19 cellular contexts compared by ENCODE assay signal in the genomic region with DNA sequence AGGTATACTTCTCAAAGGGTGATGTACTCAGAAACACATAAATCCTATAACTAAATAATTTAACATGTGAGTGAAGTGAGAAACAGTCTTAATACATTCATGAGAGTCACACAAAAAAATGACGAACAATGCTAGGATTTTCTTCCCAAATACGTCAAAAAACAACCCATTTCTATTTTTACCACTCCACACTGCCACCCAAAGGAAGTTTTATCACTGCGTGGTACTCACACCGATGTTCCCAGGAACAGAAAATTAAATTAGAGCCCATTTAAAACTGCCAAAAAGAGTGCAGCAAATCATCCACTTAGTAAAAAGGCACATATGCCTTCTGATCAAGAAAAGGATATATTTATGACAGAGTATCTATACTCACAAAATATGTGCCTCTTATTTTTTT.
DNase-seq lines count a peak whose midpoint lies in the region; ATAC-seq and TF ChIP-seq lines count a peak whose summit lies in the region.
"Had no signal": no experiment of that assay in that cellular context is flagged by ENCODE, and none has a peak within 500 bp of the region (broad histone marks: within the 10 kb centered on the region; RNA-seq: fewer than 3 reads in every experiment).

No MANE protein-coding gene starts in this region.

- H3K27me3 ChIP-seq in SK-N-SH (ENCODE audit: insufficient read depth) = no peaks in the 10 kb centered on the region
- H3K27me3 ChIP-seq: gastrocnemius medialis, transverse colon had no signal

- H3K36me3 Mint-ChIP-seq in type B pancreatic cell = no peaks in the 10 kb centered on the region
- H3K36me3 Mint-ChIP-seq: CD8-positive, alpha-beta memory T cell; IgD-negative memory B cell; memory B cell had no signal

- no peak overlapping the region for H3K9ac ChIP-seq in SK-N-SH

- H3K4me2 ChIP-seq in SK-N-SH = no peak overlapping the region

- H3K4me3 Mint-ChIP-seq in type B pancreatic cell = no peak overlapping the region
- H3K4me3 Mint-ChIP-seq: activated CD4-positive, alpha-beta memory T cell treated with anti-CD3 and anti-CD28 coated beads, Interleukin-2, amount 10 ng/mL, durations not matched to agents 7 days and 5 days; activated naive CD8-positive, alpha-beta T cell treated with anti-CD3 and anti-CD28 coated beads, Interleukin-2, amount 50 U/mL, for 24 hours; CD8-positive, alpha-beta memory T cell; IgD-negative memory B cell; memory B cell had no signal

- POLR2A ChIA-PET in SK-N-SH (lab: Yijun Ruan, JAX) = no interaction called here

- no peak overlapping the region for H2AFZ ChIP-seq in SK-N-SH (ENCODE audit: low read depth)

- no peaks in the 10 kb centered on the region for H3K36me3 ChIP-seq in SK-N-SH (replicated peaks in 1 of 2; ENCODE audit: control insufficient read depth in 1 of 2, insufficient read depth in 2 of 2, low read length in 1 of 2)
- H3K36me3 ChIP-seq: gastrocnemius medialis, transverse colon had no signal

- H3F3A ChIP-seq in SK-N-SH (replicated peaks; ENCODE audit: insufficient read depth) = no peaks in the 10 kb centered on the region

- DNase-seq in NCI-H748 (lab: John Stamatoyannopoulos, UW; ENCODE audit: unreplicated experiment) = peak; percentile 3
- no peak for DNase-seq in NCI-H748 treated with DMSO at 0.1 percent for 48 hours (lab: John Stamatoyannopoulos, UW)
- DNase-seq in SK-N-SH = peak; percentile 11
- DNase-seq in inferior parietal cortex (ENCODE audit: extremely low spot score) = peak; percentile 17
- no peak for DNase-seq in type B pancreatic cell (ENCODE audit: extremely low spot score, unreplicated experiment)
- no peak for DNase-seq in dermis blood vessel endothelial cell
- DNase-seq: activated CD4-positive, alpha-beta memory T cell treated with anti-CD3 and anti-CD28 coated beads, Interleukin-2, amount 10 ng/mL, durations not matched to agents 7 days and 5 days; activated naive CD8-positive, alpha-beta T cell treated with anti-CD3 and anti-CD28 coated beads, Interleukin-2, amount 50 U/mL, for 24 hours; CD8-positive, alpha-beta memory T cell; gastrocnemius medialis; GDM1; NCI-H1417 treated with DMSO at 0.1 percent for 48 hours; nucleus accumbens; transverse colon had no signal

- ATAC-seq in GM21576 (IDR thresholded peaks at IDR 0.05; ENCODE audit: unreplicated experiment) (no peak), HG03460 (IDR thresholded peaks at IDR 0.05; ENCODE audit: unreplicated experiment) (no peak)
- ATAC-seq: activated naive CD8-positive, alpha-beta T cell treated with anti-CD3 and anti-CD28 coated beads, Interleukin-2, amount 50 U/mL, for 24 hours; gastrocnemius medialis; HCT116 had no signal

- no peaks in the 10 kb centered on the region for H3K79me2 ChIP-seq in SK-N-SH (ENCODE audit: insufficient read depth)

- no peaks in the 10 kb centered on the region for H3K4me1 ChIP-seq in SK-N-SH (ENCODE audit: control insufficient read depth in 1 of 2, insufficient read depth in 2 of 2, low read depth in 1 of 2, low read length in 1 of 2)
- H3K4me1 ChIP-seq: gastrocnemius medialis, transverse colon had no signal

- TF ChIP-seq CTCF in SK-N-SH (IDR thresholded peaks at IDR 0.05) (peak; percentile 39), type B pancreatic cell (conservative IDR thresholded peaks at IDR 0.05) (peak; percentile 51)

- 15% methylated on average over 4 of the region's 4 CpGs for WGBS in SK-N-SH (ENCODE audit: low lambda C conversion rate)

- TF ChIP-seq EP300 in SK-N-SH (IDR thresholded peaks at IDR 0.05; ENCODE audit: borderline replicate concordance in 1 of 2, low read depth in 1 of 2, low read length in 1 of 2) = 0 out of 4 replicates have a peak, but pooled peaks of 1 of the 2 experiments have one; percentile 7

- H3K27ac ChIP-seq in SK-N-SH (ENCODE audit: low read depth in 2 of 2, low read length in 1 of 2) = no peak overlapping the region
- H3K27ac ChIP-seq: gastrocnemius medialis, transverse colon had no signal

- H3K9me3 Mint-ChIP-seq in type B pancreatic cell = peaks cover under 1% of the 10 kb centered on the region
- H3K9me3 Mint-ChIP-seq: activated naive CD8-positive, alpha-beta T cell treated with anti-CD3 and anti-CD28 coated beads, Interleukin-2, amount 50 U/mL, for 24 hours had no signal

- H3K4me3 ChIP-seq in SK-N-SH (ENCODE audit: low read depth in 2 of 2, low read length in 1 of 2) = no peak overlapping the region
- H3K4me3 ChIP-seq: gastrocnemius medialis, transverse colon had no signal

- TF ChIP-seq RAD21 in SK-N-SH (IDR thresholded peaks at IDR 0.05; ENCODE audit: low read length) = peak; percentile 53

- H3K9me2 ChIP-seq in SK-N-SH = no peaks in the 10 kb centered on the region

- H4K20me1 ChIP-seq in SK-N-SH (ENCODE audit: insufficient read depth) = no peaks in the 10 kb centered on the region

- H3K27me3 Mint-ChIP-seq in type B pancreatic cell = no peaks in the 10 kb centered on the region
- H3K27me3 Mint-ChIP-seq: activated CD4-positive, alpha-beta memory T cell treated with anti-CD3 and anti-CD28 coated beads, Interleukin-2, amount 10 ng/mL, durations not matched to agents 7 days and 5 days; activated naive CD8-positive, alpha-beta T cell treated with anti-CD3 and anti-CD28 coated beads, Interleukin-2, amount 50 U/mL, for 24 hours; CD8-positive, alpha-beta memory T cell; memory B cell had no signal

- CTCF ChIA-PET in SK-N-SH (lab: Yijun Ruan, JAX) = interaction anchor here (0.7 to 1.3 kb wide), 8 partner anchors 9 to 1225 kb away, joined by 3 to 8 read pairs (median 3); no protein-coding TSS in a partner anchor

- H3K4me1 Mint-ChIP-seq in type B pancreatic cell (ENCODE audit: unreplicated experiment) = no peaks in the 10 kb centered on the region
- H3K4me1 Mint-ChIP-seq: activated CD4-positive, alpha-beta memory T cell treated with anti-CD3 and anti-CD28 coated beads, Interleukin-2, amount 10 ng/mL, durations not matched to agents 7 days and 5 days; activated naive CD8-positive, alpha-beta T cell treated with anti-CD3 and anti-CD28 coated beads, Interleukin-2, amount 50 U/mL, for 24 hours; CD8-positive, alpha-beta memory T cell; IgD-negative memory B cell; memory B cell had no signal

- no peak overlapping the region for H3K27ac Mint-ChIP-seq in type B pancreatic cell
- H3K27ac Mint-ChIP-seq: activated CD4-positive, alpha-beta memory T cell treated with anti-CD3 and anti-CD28 coated beads, Interleukin-2, amount 10 ng/mL, durations not matched to agents 7 days and 5 days; activated naive CD8-positive, alpha-beta T cell treated with anti-CD3 and anti-CD28 coated beads, Interleukin-2, amount 50 U/mL, for 24 hours; CD8-positive, alpha-beta memory T cell; IgD-negative memory B cell; memory B cell had no signal

- H3K9me3 ChIP-seq in SK-N-SH = no peaks in the 10 kb centered on the region
- H3K9me3 ChIP-seq: gastrocnemius medialis, transverse colon had no signal

TF ChIP-seq in SK-N-SH, 30 proteins besides CTCF, POLR2A, EP300 and RAD21:
- TF ChIP-seq POLR2AphosphoS5 (IDR thresholded peaks at IDR 0.05; ENCODE audit: low read depth, low read length) = no peak
- TF ChIP-seq NRF1 (IDR thresholded peaks at IDR 0.05; ENCODE audit: low read depth, low read length) = no peak
- TF ChIP-seq CHD2 (IDR thresholded peaks at IDR 0.05; ENCODE audit: low read length, partially characterized antibody) = no peak
- no peak for TF ChIP-seq FOXJ3 (CRISPR knock-in tag; IDR thresholded peaks at IDR 0.05)
- no peak for TF ChIP-seq GABPA (IDR thresholded peaks at IDR 0.05; ENCODE audit: low read depth)
- no peak for TF ChIP-seq SIN3A (IDR thresholded peaks at IDR 0.05; ENCODE audit: borderline replicate concordance, low read depth, low read length)
- no peak for TF ChIP-seq RFX5 (IDR thresholded peaks at IDR 0.05; ENCODE audit: low read length)
- no peak for TF ChIP-seq MEF2A (IDR thresholded peaks at IDR 0.05; ENCODE audit: borderline replicate concordance, low read depth)
- no peak for TF ChIP-seq EZH2phosphoT487 (IDR thresholded peaks at IDR 0.05; ENCODE audit: borderline replicate concordance, low read depth)
- TF ChIP-seq, protein P1, sequence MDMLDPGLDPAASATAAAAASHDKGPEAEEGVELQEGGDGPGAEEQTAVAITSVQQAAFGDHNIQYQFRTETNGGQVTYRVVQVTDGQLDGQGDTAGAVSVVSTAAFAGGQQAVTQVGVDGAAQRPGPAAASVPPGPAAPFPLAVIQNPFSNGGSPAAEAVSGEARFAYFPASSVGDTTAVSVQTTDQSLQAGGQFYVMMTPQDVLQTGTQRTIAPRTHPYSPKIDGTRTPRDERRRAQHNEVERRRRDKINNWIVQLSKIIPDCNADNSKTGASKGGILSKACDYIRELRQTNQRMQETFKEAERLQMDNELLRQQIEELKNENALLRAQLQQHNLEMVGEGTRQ (IDR thresholded peaks at IDR 0.05; ENCODE audit: borderline replicate concordance, low read depth, low read length) = no peak
- TF ChIP-seq, protein P2, sequence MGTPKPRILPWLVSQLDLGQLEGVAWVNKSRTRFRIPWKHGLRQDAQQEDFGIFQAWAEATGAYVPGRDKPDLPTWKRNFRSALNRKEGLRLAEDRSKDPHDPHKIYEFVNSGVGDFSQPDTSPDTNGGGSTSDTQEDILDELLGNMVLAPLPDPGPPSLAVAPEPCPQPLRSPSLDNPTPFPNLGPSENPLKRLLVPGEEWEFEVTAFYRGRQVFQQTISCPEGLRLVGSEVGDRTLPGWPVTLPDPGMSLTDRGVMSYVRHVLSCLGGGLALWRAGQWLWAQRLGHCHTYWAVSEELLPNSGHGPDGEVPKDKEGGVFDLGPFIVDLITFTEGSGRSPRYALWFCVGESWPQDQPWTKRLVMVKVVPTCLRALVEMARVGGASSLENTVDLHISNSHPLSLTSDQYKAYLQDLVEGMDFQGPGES (IDR thresholded peaks at IDR 0.05; ENCODE audit: low read depth, low read length) = no peak
- TF ChIP-seq TCF12 (IDR thresholded peaks at IDR 0.05) = no peak
- TF ChIP-seq FOXM1 (IDR thresholded peaks at IDR 0.05; ENCODE audit: low read depth) = no peak

Comparison
In these comparisons a context has a peak if more than half of its experiments do, and no peak if none do; other contexts are left out.
1. DNase-seq: peak in NCI-H748 (single experiment), SK-N-SH (single experiment) and inferior parietal cortex (single experiment); none in NCI-H748 treated with DMSO at 0.1 percent for 48 hours (single experiment), type B pancreatic cell (single experiment) and dermis blood vessel endothelial cell (single experiment).